ENCODE assay signal across 8 cellular contexts in genomic region chr4:186068581-186069402, GRCh38. TPM values are rescaled to one million over a fixed set of nuclear protein-coding genes. Genes with fewer than 3 reads are reported as not detected.
A peak's percentile ranks its signal among the peaks of the same experiment; 100 is the strongest.
DNase-seq lines count a peak whose midpoint lies in the region; ATAC-seq and TF ChIP-seq lines count a peak whose summit lies in the region.

TLR3 (plus strand) TSS chr4:186069156; CDS start chr4:186076620, 7,464 bp downstream.

- H3K4me1 ChIP-seq in sigmoid colon, result peaks cover 0 to 19% (median 5%) of the 10 kb centered on the region in 4 donors

- intact Hi-C loops in Right ventricle myocardium superior (cut with DNase I) (loop anchor here (5.0 kb wide), 1 partner anchor 69 kb away; no protein-coding TSS in a partner anchor), sigmoid colon (cut with DNase I) (loop anchor here (1.0 to 10.0 kb wide), 5 partner anchors 36 to 516 kb away; partner anchors contain the start of genes CYP4V2 and FAM149A)

- 1 to 9% methylated on average over 12 of the region's 12 CpGs for WGBS in sigmoid colon, 2 donors

- ATAC-seq in Right ventricle myocardium superior (ENCODE audit: poor library complexity) (peak; percentile 66), HG03039 (IDR thresholded peaks at IDR 0.05; ENCODE audit: unreplicated experiment) (no peak)

- no peaks in the 10 kb centered on the region for H3K9me3 ChIP-seq in AG04450 (ENCODE audit: control insufficient read depth, insufficient read depth, low read length)
- H3K9me3 ChIP-seq in sigmoid colon, result no peaks in the 10 kb centered on the region

- H3K27ac ChIP-seq in AG04450 (ENCODE audit: low read depth, low read length) (no peak within 1 kb of the TSS), sigmoid colon (peak within 1 kb of the TSS; percentile 58 to 80 (median 77))

- no peak for DNase-seq in AG04450 (ENCODE audit: low read depth, low spot score)
- no peak for DNase-seq in HFF-Myc (ENCODE audit: extremely low read depth, low read depth)
- no peak for DNase-seq in Right ventricle myocardium superior
- DNase-seq in sigmoid colon, result no peak
- DNase-seq in globus pallidus (ENCODE audit: low spot score), result no peak
- no peak for DNase-seq in HuH-7 (ENCODE audit: low spot score)

- CTCF ChIA-PET in AG04450 (lab: Charles Lee), result interaction anchor here (0.6 to 1.9 kb wide), 4 partner anchors 29 to 928 kb away, joined by 3 to 7 read pairs (median 5); no protein-coding TSS in a partner anchor

- no peak for TF ChIP-seq EP300 in sigmoid colon (IDR thresholded peaks at IDR 0.05)

- H3K4me3 ChIP-seq in AG04450 (ENCODE audit: low read depth, low read length), result peak within 1 kb of the TSS; percentile 54
- peak within 1 kb of the TSS; percentile 45 for H3K4me3 ChIP-seq in HFF-Myc (replicated peaks; ENCODE audit: low read depth, low read length)
- peak within 1 kb of the TSS; percentile 56 for H3K4me3 ChIP-seq in WI38 (ENCODE audit: low read depth, low read length)
- peak within 1 kb of the TSS; percentile 46 to 58 (median 54) for H3K4me3 ChIP-seq in sigmoid colon

- POLR2A ChIA-PET in AG04450 (lab: Yijun Ruan, JAX), result no interaction called here

- H3K27me3 ChIP-seq in AG04450 (ENCODE audit: control insufficient read depth, insufficient read depth, low read length) (no peaks in the 10 kb centered on the region), sigmoid colon (no peaks in the 10 kb centered on the region)

- no peaks in the 10 kb centered on the region for H3K36me3 ChIP-seq in sigmoid colon

- TF ChIP-seq CTCF in AG04450 (IDR thresholded peaks at IDR 0.05; ENCODE audit: low read depth, low read length), result no peak
- TF ChIP-seq CTCF in HFF-Myc (IDR thresholded peaks at IDR 0.05; ENCODE audit: low read depth, low read length, missing control alignments), result no peak
- no peak for TF ChIP-seq CTCF in WI38 (IDR thresholded peaks at IDR 0.05; ENCODE audit: low read depth, low read length)
- TF ChIP-seq CTCF in sigmoid colon (IDR thresholded peaks at IDR 0.05), result no peak

- TF ChIP-seq POLR2A in sigmoid colon (IDR thresholded peaks at IDR 0.05), result no peak

RNA-seq across cellular contexts. Expression of gene TLR3, which starts in this region (rescaled TPM):
- polyA plus RNA-seq in AG04450 (2011; rRNA removed) (0.86 and 1.1 TPM in 2 replicates), sigmoid colon (1 to 10 TPM; 1.8 to 5.2 (median 2.4) TPM)
- polyA minus RNA-seq in AG04450 (2011; rRNA and poly(A)+ RNA removed), result 0.28 and 1.3 TPM in 2 replicates
- total RNA-seq in Right ventricle myocardium superior (4.6 TPM), sigmoid colon (1 to 10 TPM; 3.0 to 8.2 (median 5.0) TPM)
